Comparison of ENCODE assay signal across 1 cellular context in the genomic region with DNA sequence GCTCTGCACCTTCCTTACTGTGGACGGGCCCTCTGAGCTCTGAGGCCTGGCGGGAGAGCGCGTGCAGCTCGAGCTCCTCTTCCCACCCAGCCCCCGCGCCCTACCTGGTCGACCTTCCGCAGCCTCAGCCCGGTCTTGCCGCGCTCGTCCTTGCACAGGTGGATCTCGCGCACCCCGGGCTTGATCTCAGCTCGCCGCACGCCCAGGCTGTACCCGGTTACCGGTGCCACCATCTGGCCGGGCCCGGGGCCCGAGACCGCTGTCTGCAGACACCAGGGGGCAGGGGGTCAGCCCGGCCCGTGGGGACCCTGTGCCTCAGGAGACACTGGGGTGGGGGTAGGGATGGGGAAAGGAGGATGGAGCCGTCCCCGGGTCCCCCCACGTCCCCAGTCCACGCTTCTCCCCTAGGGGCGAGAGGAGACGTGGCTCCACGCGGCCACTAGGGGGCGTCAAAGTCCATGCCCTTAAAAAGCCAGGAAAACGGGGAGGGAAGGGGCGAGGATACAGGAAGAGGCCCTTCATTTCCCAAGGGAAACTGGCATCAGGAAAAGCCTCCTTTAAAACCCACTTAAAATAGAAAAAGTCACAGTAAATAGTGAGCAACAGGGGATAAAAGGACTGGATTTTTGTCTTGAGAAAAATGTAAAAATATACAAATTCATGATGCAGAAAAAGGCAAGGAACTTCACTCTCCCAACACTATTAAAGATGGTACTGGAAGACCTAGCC.
TF ChIP-seq lines count a peak whose summit lies in the region.

No MANE protein-coding gene starts in this region.

TF ChIP-seq in HCT116, 20 proteins besides CTCF, POLR2A, EP300 and RAD21:
- TF ChIP-seq JUND (IDR thresholded peaks at IDR 0.05): no peak
- TF ChIP-seq, protein P1, sequence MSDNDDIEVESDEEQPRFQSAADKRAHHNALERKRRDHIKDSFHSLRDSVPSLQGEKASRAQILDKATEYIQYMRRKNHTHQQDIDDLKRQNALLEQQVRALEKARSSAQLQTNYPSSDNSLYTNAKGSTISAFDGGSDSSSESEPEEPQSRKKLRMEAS (IDR thresholded peaks at IDR 0.05): no peak
- TF ChIP-seq, protein P2, sequence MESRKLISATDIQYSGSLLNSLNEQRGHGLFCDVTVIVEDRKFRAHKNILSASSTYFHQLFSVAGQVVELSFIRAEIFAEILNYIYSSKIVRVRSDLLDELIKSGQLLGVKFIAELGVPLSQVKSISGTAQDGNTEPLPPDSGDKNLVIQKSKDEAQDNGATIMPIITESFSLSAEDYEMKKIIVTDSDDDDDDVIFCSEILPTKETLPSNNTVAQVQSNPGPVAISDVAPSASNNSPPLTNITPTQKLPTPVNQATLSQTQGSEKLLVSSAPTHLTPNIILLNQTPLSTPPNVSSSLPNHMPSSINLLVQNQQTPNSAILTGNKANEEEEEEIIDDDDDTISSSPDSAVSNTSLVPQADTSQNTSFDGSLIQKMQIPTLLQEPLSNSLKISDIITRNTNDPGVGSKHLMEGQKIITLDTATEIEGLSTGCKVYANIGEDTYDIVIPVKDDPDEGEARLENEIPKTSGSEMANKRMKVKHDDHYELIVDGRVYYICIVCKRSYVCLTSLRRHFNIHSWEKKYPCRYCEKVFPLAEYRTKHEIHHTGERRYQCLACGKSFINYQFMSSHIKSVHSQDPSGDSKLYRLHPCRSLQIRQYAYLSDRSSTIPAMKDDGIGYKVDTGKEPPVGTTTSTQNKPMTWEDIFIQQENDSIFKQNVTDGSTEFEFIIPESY (IDR thresholded peaks at IDR 0.05; ENCODE audit: extremely low read depth, insufficient replicate concordance, low read length): no peak
- TF ChIP-seq POLR2AphosphoS5 (IDR thresholded peaks at IDR 0.05; ENCODE audit: low read depth, low read length): no peak
- no peak for TF ChIP-seq EZH2 (IDR thresholded peaks at IDR 0.05)
- no peak for TF ChIP-seq SP1 (IDR thresholded peaks at IDR 0.05; ENCODE audit: low read depth)
- TF ChIP-seq EGR1 (IDR thresholded peaks at IDR 0.05; ENCODE audit: low read depth): no peak
- TF ChIP-seq EZH2phosphoT487 (IDR thresholded peaks at IDR 0.05; ENCODE audit: borderline replicate concordance): no peak
- no peak for TF ChIP-seq SRF (IDR thresholded peaks at IDR 0.05; ENCODE audit: low read depth)
- TF ChIP-seq, protein P3, sequence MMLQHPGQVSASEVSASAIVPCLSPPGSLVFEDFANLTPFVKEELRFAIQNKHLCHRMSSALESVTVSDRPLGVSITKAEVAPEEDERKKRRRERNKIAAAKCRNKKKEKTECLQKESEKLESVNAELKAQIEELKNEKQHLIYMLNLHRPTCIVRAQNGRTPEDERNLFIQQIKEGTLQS (IDR thresholded peaks at IDR 0.05): no peak
- no peak for TF ChIP-seq ZNF274 (IDR thresholded peaks at IDR 0.05; ENCODE audit: low read depth, low read length)
- TF ChIP-seq ELF1 (IDR thresholded peaks at IDR 0.05; ENCODE audit: borderline replicate concordance, low read depth): no peak
- no peak for TF ChIP-seq SIN3A (IDR thresholded peaks at IDR 0.05; ENCODE audit: low read depth)
- TF ChIP-seq, protein P4, sequence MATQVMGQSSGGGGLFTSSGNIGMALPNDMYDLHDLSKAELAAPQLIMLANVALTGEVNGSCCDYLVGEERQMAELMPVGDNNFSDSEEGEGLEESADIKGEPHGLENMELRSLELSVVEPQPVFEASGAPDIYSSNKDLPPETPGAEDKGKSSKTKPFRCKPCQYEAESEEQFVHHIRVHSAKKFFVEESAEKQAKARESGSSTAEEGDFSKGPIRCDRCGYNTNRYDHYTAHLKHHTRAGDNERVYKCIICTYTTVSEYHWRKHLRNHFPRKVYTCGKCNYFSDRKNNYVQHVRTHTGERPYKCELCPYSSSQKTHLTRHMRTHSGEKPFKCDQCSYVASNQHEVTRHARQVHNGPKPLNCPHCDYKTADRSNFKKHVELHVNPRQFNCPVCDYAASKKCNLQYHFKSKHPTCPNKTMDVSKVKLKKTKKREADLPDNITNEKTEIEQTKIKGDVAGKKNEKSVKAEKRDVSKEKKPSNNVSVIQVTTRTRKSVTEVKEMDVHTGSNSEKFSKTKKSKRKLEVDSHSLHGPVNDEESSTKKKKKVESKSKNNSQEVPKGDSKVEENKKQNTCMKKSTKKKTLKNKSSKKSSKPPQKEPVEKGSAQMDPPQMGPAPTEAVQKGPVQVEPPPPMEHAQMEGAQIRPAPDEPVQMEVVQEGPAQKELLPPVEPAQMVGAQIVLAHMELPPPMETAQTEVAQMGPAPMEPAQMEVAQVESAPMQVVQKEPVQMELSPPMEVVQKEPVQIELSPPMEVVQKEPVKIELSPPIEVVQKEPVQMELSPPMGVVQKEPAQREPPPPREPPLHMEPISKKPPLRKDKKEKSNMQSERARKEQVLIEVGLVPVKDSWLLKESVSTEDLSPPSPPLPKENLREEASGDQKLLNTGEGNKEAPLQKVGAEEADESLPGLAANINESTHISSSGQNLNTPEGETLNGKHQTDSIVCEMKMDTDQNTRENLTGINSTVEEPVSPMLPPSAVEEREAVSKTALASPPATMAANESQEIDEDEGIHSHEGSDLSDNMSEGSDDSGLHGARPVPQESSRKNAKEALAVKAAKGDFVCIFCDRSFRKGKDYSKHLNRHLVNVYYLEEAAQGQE (IDR thresholded peaks at IDR 0.05; ENCODE audit: low read depth): no peak
- no peak for TF ChIP-seq CBX3 (IDR thresholded peaks at IDR 0.05; ENCODE audit: low read depth)
- no peak for TF ChIP-seq FOSL1 (IDR thresholded peaks at IDR 0.05; ENCODE audit: low read depth)
- TF ChIP-seq ZFX (IDR thresholded peaks at IDR 0.05): no peak
- no peak for TF ChIP-seq TCF7L2 (IDR thresholded peaks at IDR 0.05; ENCODE audit: borderline replicate concordance, extremely low read depth, insufficient read depth, insufficient read length)
- TF ChIP-seq YY1 (IDR thresholded peaks at IDR 0.05; ENCODE audit: extremely low read depth, insufficient replicate concordance, low read depth, low read length): no peak
- no peak for TF ChIP-seq CEBPB (IDR thresholded peaks at IDR 0.05; ENCODE audit: low read depth)
